In genomic region chr3:182521339-182521738, GRCh38 we compare ENCODE assay signal across 16 cellular contexts.
"Had no signal": no experiment of that assay in that cellular context is flagged by ENCODE, and none has a peak within 500 bp of the region (broad histone marks: within the 10 kb centered on the region; RNA-seq: fewer than 3 reads in every experiment).

No MANE protein-coding gene starts in this region.

- H3K4me3 ChIP-seq: coronary artery, stomach, testis, upper lobe of right lung had no signal

- H3K4me1 Mint-ChIP-seq: central memory CD8-positive, alpha-beta T cell; natural killer cell had no signal

- ATAC-seq: activated CD4-positive, CD25-positive, alpha-beta regulatory T cell treated with anti-CD3 and anti-CD28 coated beads, Interleukin-2, amount 50 U/mL, for 24 hours; left ventricle myocardium superior; natural killer cell; upper lobe of right lung had no signal

- H3K36me3 ChIP-seq: brain microvascular endothelial cell, neutrophil, stomach, upper lobe of right lung had no signal

- H3K27me3 Mint-ChIP-seq: central memory CD8-positive, alpha-beta T cell had no signal

- H3K36me3 Mint-ChIP-seq: natural killer cell had no signal

- DNase-seq: activated CD4-positive, alpha-beta T cell treated with anti-CD3 and anti-CD28 coated beads, Interleukin-2, amount 50 U/mL, for 1 hour; activated naive CD4-positive, alpha-beta T cell treated with Interleukin-2 at 50 U/mL for 16 hours; anterior cingulate cortex; brain microvascular endothelial cell; foreskin fibroblast; left ventricle myocardium superior; mesendoderm; natural killer cell; stimulated activated CD4-positive, alpha-beta T cell treated with anti-CD3 and anti-CD28 coated beads, Interleukin-1b, Interleukin-23, amount 100 ng/mL, for 48 hours; stomach; testis; upper lobe of right lung had no signal

- H3K27ac ChIP-seq: brain microvascular endothelial cell, coronary artery, neutrophil, stomach, testis, upper lobe of right lung had no signal

- H3K4me3 Mint-ChIP-seq: central memory CD8-positive, alpha-beta T cell; natural killer cell had no signal

- H3K9me3 ChIP-seq: neutrophil, stomach, testis, upper lobe of right lung had no signal

- H3K27ac Mint-ChIP-seq: natural killer cell had no signal

- H3K27me3 ChIP-seq: brain microvascular endothelial cell, neutrophil, stomach, testis, upper lobe of right lung had no signal

- H3K9me3 Mint-ChIP-seq: central memory CD8-positive, alpha-beta T cell had no signal

- H3K4me1 ChIP-seq: testis, upper lobe of right lung had no signal
